ENCODE assay signal across 17 cellular contexts in genomic region chr14:75533791-75534190, GRCh38. TPM values are rescaled to one million over a fixed set of nuclear protein-coding genes. Genes with fewer than 3 reads are reported as not detected.
DNase-seq lines count a peak whose midpoint lies in the region; ATAC-seq, FAIRE-seq and TF ChIP-seq lines count a peak whose summit lies in the region.
"Had no signal": no experiment of that assay in that cellular context is flagged by ENCODE, and none has a peak within 500 bp of the region (broad histone marks: within the 10 kb centered on the region; RNA-seq: fewer than 3 reads in every experiment).

No MANE protein-coding gene starts in this region.

- peak overlapping the region; percentile 5 for H3K4me3 Mint-ChIP-seq in activated naive CD4-positive, alpha-beta T cell treated with anti-CD3 and anti-CD28 coated beads, Interleukin-2, amount 50 U/mL, for 24 hours
- H3K4me3 Mint-ChIP-seq in activated naive CD8-positive, alpha-beta T cell treated with anti-CD3 and anti-CD28 coated beads, Interleukin-2, amount 50 U/mL, for 24 hours: no peak overlapping the region
- H3K4me3 Mint-ChIP-seq in stimulated activated naive B cell treated with anti-CD40 and anti-IgM and Interleukin-4, amounts not matched to agents 10 μg/mL and 1 μg/mL and 100 μg/mL, for 72 hours: no peak overlapping the region
- H3K4me3 Mint-ChIP-seq: activated naive CD8-positive, alpha-beta T cell treated with anti-CD3 and anti-CD28 coated beads, Interleukin-2, amount 10 ng/mL, durations not matched to agents 7 days and 5 days had no signal

- no peak for DNase-seq in activated naive CD4-positive, alpha-beta T cell (lab: John Stamatoyannopoulos, UW)
- DNase-seq in GM19239 (ENCODE audit: insufficient read length, low spot score) (no peak), upper lobe of right lung (no peak), upper lobe of left lung (no peak)
- no peak for DNase-seq in activated naive CD8-positive, alpha-beta T cell treated with anti-CD3 and anti-CD28 coated beads, Interleukin-2, amount 50 U/mL, for 24 hours
- DNase-seq in stimulated activated naive B cell treated with anti-CD40 and anti-IgM and Interleukin-4, amounts not matched to agents 10 μg/mL and 1 μg/mL and 100 μg/mL, for 72 hours: no peak
- DNase-seq: activated naive CD8-positive, alpha-beta T cell treated with anti-CD3 and anti-CD28 coated beads, Interleukin-2, amount 10 ng/mL, durations not matched to agents 7 days and 5 days; heart right ventricle; MG63; NCI-H187 treated with DMSO at 0.1 percent for 48 hours; NCI-H774; substantia nigra had no signal

- TF ChIP-seq POLR2A in upper lobe of left lung (IDR thresholded peaks at IDR 0.05): no peak

- H3K36me3 ChIP-seq in upper lobe of right lung (no peaks in the 10 kb centered on the region), upper lobe of left lung (no peaks in the 10 kb centered on the region)
- H3K36me3 ChIP-seq: breast epithelium, MG63, right atrium auricular region had no signal

- intact Hi-C loops in upper lobe of right lung (cut with DNase I): no loop called here

- FAIRE-seq in GM19239 (lab: Jason Lieb, UNC): peak; percentile 55
- FAIRE-seq: islet of Langerhans, RCC 7860 had no signal

- TF ChIP-seq CTCF in upper lobe of right lung (IDR thresholded peaks at IDR 0.05): no peak
- no peak for TF ChIP-seq CTCF in upper lobe of left lung (IDR thresholded peaks at IDR 0.05)

- H3K4me3 ChIP-seq in upper lobe of right lung (no peak overlapping the region), upper lobe of left lung (no peak overlapping the region)
- H3K4me3 ChIP-seq: breast epithelium, heart right ventricle, MG63, right atrium auricular region had no signal

- H3K36me3 Mint-ChIP-seq in activated naive CD4-positive, alpha-beta T cell treated with anti-CD3 and anti-CD28 coated beads, Interleukin-2, amount 50 U/mL, for 24 hours: peaks cover 35% of the 10 kb centered on the region
- peaks cover 68% of the 10 kb centered on the region for H3K36me3 Mint-ChIP-seq in activated naive CD8-positive, alpha-beta T cell treated with anti-CD3 and anti-CD28 coated beads, Interleukin-2, amount 50 U/mL, for 24 hours (ENCODE audit: low read depth)
- peaks cover 53 to 71% of the 10 kb centered on the region in 2 donors for H3K36me3 Mint-ChIP-seq in stimulated activated naive B cell treated with anti-CD40 and anti-IgM and Interleukin-4, amounts not matched to agents 10 μg/mL and 1 μg/mL and 100 μg/mL, for 72 hours

- H3K27ac Mint-ChIP-seq in activated naive CD4-positive, alpha-beta T cell treated with anti-CD3 and anti-CD28 coated beads, Interleukin-2, amount 50 U/mL, for 24 hours: peak overlapping the region; percentile 80
- peak overlapping the region; percentile 2 for H3K27ac Mint-ChIP-seq in activated naive CD8-positive, alpha-beta T cell treated with anti-CD3 and anti-CD28 coated beads, Interleukin-2, amount 50 U/mL, for 24 hours
- peak overlapping the region; percentile 79 for H3K27ac Mint-ChIP-seq in stimulated activated naive B cell treated with anti-CD40 and anti-IgM and Interleukin-4, amounts not matched to agents 10 μg/mL and 1 μg/mL and 100 μg/mL, for 72 hours
- H3K27ac Mint-ChIP-seq: activated naive CD8-positive, alpha-beta T cell treated with anti-CD3 and anti-CD28 coated beads, Interleukin-2, amount 10 ng/mL, durations not matched to agents 7 days and 5 days had no signal

- H3K27me3 Mint-ChIP-seq in activated naive CD4-positive, alpha-beta T cell treated with anti-CD3 and anti-CD28 coated beads, Interleukin-2, amount 50 U/mL, for 24 hours: no peaks in the 10 kb centered on the region
- no peaks in the 10 kb centered on the region for H3K27me3 Mint-ChIP-seq in activated naive CD8-positive, alpha-beta T cell treated with anti-CD3 and anti-CD28 coated beads, Interleukin-2, amount 50 U/mL, for 24 hours
- H3K27me3 Mint-ChIP-seq in stimulated activated naive B cell treated with anti-CD40 and anti-IgM and Interleukin-4, amounts not matched to agents 10 μg/mL and 1 μg/mL and 100 μg/mL, for 72 hours: no peaks in the 10 kb centered on the region
- H3K27me3 Mint-ChIP-seq: activated naive CD8-positive, alpha-beta T cell treated with anti-CD3 and anti-CD28 coated beads, Interleukin-2, amount 10 ng/mL, durations not matched to agents 7 days and 5 days had no signal

- H3K27ac ChIP-seq in upper lobe of right lung (no peak overlapping the region), upper lobe of left lung (peak overlapping the region in 2 of 4 donors; percentile 6 to 77)
- H3K27ac ChIP-seq: heart right ventricle had no signal

- H3K4me1 ChIP-seq in upper lobe of right lung: peaks cover 14% of the 10 kb centered on the region
- peaks cover 0 to 18% (median 9%) of the 10 kb centered on the region in 4 donors for H3K4me1 ChIP-seq in upper lobe of left lung
- H3K4me1 ChIP-seq: breast epithelium, right atrium auricular region had no signal

- 63 to 67% methylated on average over 2 of the region's 2 CpGs for WGBS in upper lobe of left lung, 2 donors

- TF ChIP-seq EP300 in upper lobe of left lung (IDR thresholded peaks at IDR 0.05): no peak

- H3K4me1 Mint-ChIP-seq in activated naive CD4-positive, alpha-beta T cell treated with anti-CD3 and anti-CD28 coated beads, Interleukin-2, amount 50 U/mL, for 24 hours: peaks cover 70% of the 10 kb centered on the region
- peaks cover 68% of the 10 kb centered on the region for H3K4me1 Mint-ChIP-seq in activated naive CD8-positive, alpha-beta T cell treated with anti-CD3 and anti-CD28 coated beads, Interleukin-2, amount 50 U/mL, for 24 hours
- peaks cover 32 to 57% of the 10 kb centered on the region in 2 donors for H3K4me1 Mint-ChIP-seq in stimulated activated naive B cell treated with anti-CD40 and anti-IgM and Interleukin-4, amounts not matched to agents 10 μg/mL and 1 μg/mL and 100 μg/mL, for 72 hours

- H3K9me3 Mint-ChIP-seq in activated naive CD4-positive, alpha-beta T cell treated with anti-CD3 and anti-CD28 coated beads, Interleukin-2, amount 50 U/mL, for 24 hours: no peaks in the 10 kb centered on the region
- no peaks in the 10 kb centered on the region for H3K9me3 Mint-ChIP-seq in activated naive CD8-positive, alpha-beta T cell treated with anti-CD3 and anti-CD28 coated beads, Interleukin-2, amount 50 U/mL, for 24 hours
- peaks cover 2 to 3% of the 10 kb centered on the region in 2 donors for H3K9me3 Mint-ChIP-seq in stimulated activated naive B cell treated with anti-CD40 and anti-IgM and Interleukin-4, amounts not matched to agents 10 μg/mL and 1 μg/mL and 100 μg/mL, for 72 hours
- H3K9me3 Mint-ChIP-seq: activated naive CD8-positive, alpha-beta T cell treated with anti-CD3 and anti-CD28 coated beads, Interleukin-2, amount 10 ng/mL, durations not matched to agents 7 days and 5 days had no signal

- H3K27me3 ChIP-seq in upper lobe of right lung (no peaks in the 10 kb centered on the region), upper lobe of left lung (no peaks in the 10 kb centered on the region)
- H3K27me3 ChIP-seq: breast epithelium, heart right ventricle, MG63, right atrium auricular region had no signal

- H3K9me3 ChIP-seq in upper lobe of right lung (no peaks in the 10 kb centered on the region), upper lobe of left lung (no peaks in the 10 kb centered on the region)
- H3K9me3 ChIP-seq: breast epithelium, heart right ventricle, MG63, right atrium auricular region had no signal

- ATAC-seq in activated naive CD8-positive, alpha-beta T cell treated with anti-CD3 and anti-CD28 coated beads, Interleukin-2, amount 50 U/mL, for 24 hours: no peak
- no peak for ATAC-seq in stimulated activated naive B cell treated with anti-CD40 and anti-IgM and Interleukin-4, amounts not matched to agents 10 μg/mL and 1 μg/mL and 100 μg/mL, for 72 hours (replicated peaks)
- ATAC-seq in upper lobe of right lung: no peak
- no peak for ATAC-seq in upper lobe of left lung (ENCODE audit: low FRiP score in 2 of 2)
- ATAC-seq: heart right ventricle had no signal

RNA-seq across cellular contexts. Expression of gene BATF, which starts 11.5 kb away (rescaled TPM):
- total RNA-seq in upper lobe of right lung (4.9 TPM), upper lobe of left lung (10 to 100 TPM in 5 of 6 donors, 1 to 10 TPM in 1; 5.4 to 25.1 (median 10.8) TPM)

RNA-seq across cellular contexts. Expression of gene FLVCR2, which starts 44.6 kb away (rescaled TPM):
- 28.6 TPM for total RNA-seq in upper lobe of right lung
- 10 to 100 TPM; 19.4 to 41.3 (median 31.8) TPM for total RNA-seq in upper lobe of left lung

Comparison
In these comparisons a context has a peak if more than half of its experiments do, and no peak if none do; other contexts are left out.
1. H3K27ac Mint-ChIP-seq: peak in every context shown above with its lines; median percentile 80 in activated naive CD4-positive, alpha-beta T cell treated with anti-CD3 and anti-CD28 coated beads, Interleukin-2, amount 50 U/mL, for 24 hours; 79 in stimulated activated naive B cell treated with anti-CD40 and anti-IgM and Interleukin-4, amounts not matched to agents 10 μg/mL and 1 μg/mL and 100 μg/mL, for 72 hours; 2 in activated naive CD8-positive, alpha-beta T cell treated with anti-CD3 and anti-CD28 coated beads, Interleukin-2, amount 50 U/mL, for 24 hours.